Comparison of ENCODE assay signal across 1 cellular context in genomic region chr11:63974259-63975143, GRCh38.
A peak's percentile ranks its signal among the peaks of the same experiment; 100 is the strongest.
TF ChIP-seq lines count a peak whose summit lies in the region.

COX8A (plus strand) TSS chr11:63974620; CDS start chr11:63974681, 61 bp downstream.

TF ChIP-seq in GM12878, 131 proteins besides CTCF, POLR2A, EP300 and RAD21 (continued from another document and continues in another):
- TF ChIP-seq ZNF687 (IDR thresholded peaks at IDR 0.05), result 0 out of 2 replicates have a peak, but pooled peaks have one; percentile 17
- TF ChIP-seq PKNOX1 (IDR thresholded peaks at IDR 0.05), result peak; percentile 98
- TF ChIP-seq NFIC (IDR thresholded peaks at IDR 0.05; ENCODE audit: low read depth, low read length), result no peak
- peak; percentile 96 for TF ChIP-seq GATAD2B (conservative IDR thresholded peaks at IDR 0.05; ENCODE audit: low read depth)
- TF ChIP-seq KAT2A (conservative IDR thresholded peaks at IDR 0.05; ENCODE audit: control insufficient read depth, low read depth, low read length), result no peak
- no peak for TF ChIP-seq NFXL1 (IDR thresholded peaks at IDR 0.05; ENCODE audit: borderline replicate concordance)
- TF ChIP-seq ZNF622 (IDR thresholded peaks at IDR 0.05), result no peak
- TF ChIP-seq CEBPZ (IDR thresholded peaks at IDR 0.05; ENCODE audit: low read depth, low read length), result peak; percentile 47; the same call in 1 of the 2 replicates
- TF ChIP-seq BRCA1 (IDR thresholded peaks at IDR 0.05; ENCODE audit: low read depth, low read length), result 0 out of 2 replicates have a peak, but pooled peaks have one; percentile 25
- 0 out of 2 replicates have a peak, but pooled peaks have one; percentile 18 for TF ChIP-seq TCF3 (IDR thresholded peaks at IDR 0.05; ENCODE audit: borderline replicate concordance, insufficient read depth, low read depth, low read length)
- no peak; the same call in 1 of the 2 replicates for TF ChIP-seq BCLAF1 (IDR thresholded peaks at IDR 0.05)
- TF ChIP-seq E4F1 (IDR thresholded peaks at IDR 0.05; ENCODE audit: borderline replicate concordance, partially characterized antibody), result peak; percentile 74
- TF ChIP-seq PAX8 (IDR thresholded peaks at IDR 0.05), result no peak
- no peak for TF ChIP-seq RBBP5 (conservative IDR thresholded peaks at IDR 0.05)
- TF ChIP-seq SIX5 (IDR thresholded peaks at IDR 0.05; ENCODE audit: low read depth, low read length, severe bottlenecking), result peak; percentile 11
- TF ChIP-seq PRDM15 (CRISPR knock-in tag; IDR thresholded peaks at IDR 0.05), result no peak
- TF ChIP-seq SREBF1 (IDR thresholded peaks at IDR 0.05; ENCODE audit: low read length), result no peak
- no peak for TF ChIP-seq CUX1 (IDR thresholded peaks at IDR 0.05; ENCODE audit: insufficient replicate concordance, low read depth, low read length)
- TF ChIP-seq USF1 (IDR thresholded peaks at IDR 0.05; ENCODE audit: borderline replicate concordance, extremely low read length, insufficient read depth, low read depth, low read length), result no peak
- no peak for TF ChIP-seq MEF2B (IDR thresholded peaks at IDR 0.05; ENCODE audit: partially characterized antibody, poor library complexity, severe bottlenecking)
- TF ChIP-seq CHD2 (IDR thresholded peaks at IDR 0.05; ENCODE audit: borderline replicate concordance, low read depth, low read length), result peak; percentile 85
- TF ChIP-seq LARP7 (IDR thresholded peaks at IDR 0.05), result peak; percentile 95
- TF ChIP-seq FOXM1 (IDR thresholded peaks at IDR 0.05; ENCODE audit: low read depth, low read length), result 0 out of 2 replicates have a peak, but pooled peaks have one; percentile 57
- no peak for TF ChIP-seq ZNF274 (IDR thresholded peaks at IDR 0.05; ENCODE audit: insufficient read depth, insufficient read length)
- TF ChIP-seq EZH2 (IDR thresholded peaks at IDR 0.05; ENCODE audit: borderline replicate concordance, control insufficient read depth, low read depth, low read length), result no peak
- peak; percentile 66 for TF ChIP-seq SMAD1 (IDR thresholded peaks at IDR 0.05; ENCODE audit: low read depth, partially characterized antibody)
- no peak for TF ChIP-seq HDAC6 (IDR thresholded peaks at IDR 0.05; ENCODE audit: unreplicated experiment)
- peak; percentile 95 for TF ChIP-seq POLR2AphosphoS5 (IDR thresholded peaks at IDR 0.05; ENCODE audit: low read length)
